In the genomic region with DNA sequence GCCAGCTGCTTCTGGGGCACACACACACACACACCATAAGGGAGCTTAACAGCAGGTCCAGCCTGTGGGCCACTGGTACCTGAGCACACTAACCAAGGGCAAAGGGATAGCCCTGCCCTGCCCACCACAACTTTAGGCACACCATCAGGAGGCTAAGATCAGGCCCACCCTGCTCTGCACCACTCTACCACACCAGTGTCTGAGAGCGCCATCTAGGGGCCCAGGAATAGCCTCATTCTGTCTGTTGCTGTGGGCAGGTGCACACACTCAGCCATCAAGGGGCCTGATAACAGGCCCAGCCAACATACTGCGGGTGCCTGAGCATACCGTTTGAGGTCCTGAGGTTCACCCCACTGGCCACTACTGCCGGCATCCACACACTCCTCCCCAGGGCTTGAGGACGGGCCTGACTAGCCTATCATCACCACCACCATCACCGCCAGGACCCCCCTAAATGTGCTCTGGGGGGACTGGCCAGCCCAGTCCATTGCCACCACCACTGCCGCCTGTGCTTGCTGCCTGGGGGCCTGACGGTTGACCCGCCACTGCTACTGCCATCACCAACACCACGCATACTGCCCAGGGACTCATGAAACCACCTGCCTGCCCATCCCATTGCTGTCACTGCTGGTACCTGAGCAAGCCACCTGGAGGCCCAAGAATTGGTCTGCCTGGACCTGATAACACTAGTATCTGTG, we compare ENCODE assay signal across 8 cellular contexts. TPM values are rescaled to one million over a fixed set of nuclear protein-coding genes. Genes with fewer than 3 reads are reported as not detected.
A peak's percentile ranks its signal among the peaks of the same experiment; 100 is the strongest.
DNase-seq lines count a peak whose midpoint lies in the region; ATAC-seq, FAIRE-seq and TF ChIP-seq lines count a peak whose summit lies in the region.

No MANE protein-coding gene starts in this region.

- H3K4me3 ChIP-seq in A549 (no peak overlapping the region), astrocyte of the spinal cord (ENCODE audit: low read depth, low read length) (no peak overlapping the region), dorsolateral prefrontal cortex (no peak overlapping the region)

- peak; percentile 83 to 94 for ATAC-seq in A549
- ATAC-seq in GM18505 (IDR thresholded peaks at IDR 0.05; ENCODE audit: unreplicated experiment), result peak; percentile 58
- ATAC-seq in SK-N-SH treated with all-trans-retinoic acid at 6 μM for 48 hours, result peak; percentile 83
- ATAC-seq in natural killer cell, result peak; percentile 57 to 71 (median 58)
- ATAC-seq in HG03520 (IDR thresholded peaks at IDR 0.05; ENCODE audit: unreplicated experiment), result no peak

- no peak for FAIRE-seq in A549 (lab: Jason Lieb, UNC)

- no peak for TF ChIP-seq EP300 in A549 (IDR thresholded peaks at IDR 0.05)

- POLR2A ChIA-PET in A549 (lab: Yijun Ruan, JAX), result no interaction called here

- H3K4me2 ChIP-seq in A549, result no peak overlapping the region

- TF ChIP-seq POLR2A in A549 (IDR thresholded peaks at IDR 0.05; ENCODE audit: low read length) (no peak), GM18505 (IDR thresholded peaks at IDR 0.05; ENCODE audit: borderline replicate concordance, extremely low read depth, insufficient read depth, insufficient read length) (no peak)

- peak; percentile 10 to 18 for DNase-seq in A549 (ENCODE audit: low read depth in 1 of 2, low spot score in 1 of 2)
- no peak for DNase-seq in astrocyte of the spinal cord (ENCODE audit: low read depth, low spot score)
- DNase-seq in natural killer cell, result peak; percentile 23
- no peak for DNase-seq in nucleus accumbens (lab: John Stamatoyannopoulos, UW)
- no peak for DNase-seq in dorsolateral prefrontal cortex

- CTCF ChIA-PET in A549 (lab: Yijun Ruan, JAX), result interaction anchor here (0.7 to 1.7 kb wide), 3 partner anchors 10 to 95 kb away, joined by 3 to 7 read pairs (median 4); no protein-coding TSS in a partner anchor

- TF ChIP-seq RAD21 in A549 (conservative IDR thresholded peaks at IDR 0.05 in 1 of 2, IDR thresholded peaks at IDR 0.05 in 1 of 2), result peak; percentile 31 to 39; a peak in 4 of 5 replicates

- 75% methylated on average over 8 of the region's 10 CpGs for WGBS in A549 (ENCODE audit: missing lambda C conversion rate)

- in situ Hi-C loops in astrocyte of the spinal cord (cut with HindIII; ENCODE audit: low sequenced_read_pairs), result no loop called here

- no peaks in the 10 kb centered on the region for H3K9me3 ChIP-seq in A549

- no peaks in the 10 kb centered on the region for H3K27me3 Mint-ChIP-seq in natural killer cell (ENCODE audit: low read depth in 2 of 2)

- H3K27ac ChIP-seq in A549 (no peak overlapping the region), dorsolateral prefrontal cortex (no peak overlapping the region)

- no peak overlapping the region for H3K27ac Mint-ChIP-seq in natural killer cell

- peaks cover 6% of the 10 kb centered on the region for H3K36me3 Mint-ChIP-seq in natural killer cell

- 0 out of 3 replicates have a peak, but pooled peaks cover 3% of the 10 kb centered on the region for H3K4me1 ChIP-seq in A549

- H3K9me3 Mint-ChIP-seq in natural killer cell, result no peaks in the 10 kb centered on the region

- H3K27me3 ChIP-seq in dorsolateral prefrontal cortex, result no peaks in the 10 kb centered on the region

- peaks cover 18 to 34% of the 10 kb centered on the region in 2 donors for H3K4me1 Mint-ChIP-seq in natural killer cell

- TF ChIP-seq CTCF in A549 (IDR thresholded peaks at IDR 0.05), result peak; percentile 41; the same call in 2 of the 3 replicates
- peak; percentile 34 for TF ChIP-seq CTCF in astrocyte of the spinal cord (IDR thresholded peaks at IDR 0.05; ENCODE audit: low read depth, low read length)
- TF ChIP-seq CTCF in natural killer cell (IDR thresholded peaks at IDR 0.05), result peak; percentile 37
- no peak for TF ChIP-seq CTCF in dorsolateral prefrontal cortex (IDR thresholded peaks at IDR 0.05 in 54 of 56, conservative IDR thresholded peaks at IDR 0.05 in 2 of 56; ENCODE audit: low read depth in 1 of 56, partially characterized antibody in 56 of 56)

- intact Hi-C loops in natural killer cell (cut with micrococcal nuclease), result no loop called here
- intact Hi-C loops in dorsolateral prefrontal cortex (cut with DNase I), result no loop called here

- no peak overlapping the region for H3K4me3 Mint-ChIP-seq in natural killer cell

TF ChIP-seq in A549, 52 proteins besides CTCF, POLR2A, EP300 and RAD21:
- no peak for TF ChIP-seq ESRRA (IDR thresholded peaks at IDR 0.05; ENCODE audit: borderline replicate concordance, low read length)
- TF ChIP-seq SMC3 (IDR thresholded peaks at IDR 0.05), result 0 out of 3 replicates have a peak, but pooled peaks have one; percentile 21
- TF ChIP-seq POLR2AphosphoS2 (conservative IDR thresholded peaks at IDR 0.05; ENCODE audit: low read length), result no peak
- no peak for TF ChIP-seq HOXA7 (CRISPR knock-in tag; IDR thresholded peaks at IDR 0.05)

TF ChIP-seq in SK-N-SH treated with all-trans-retinoic acid at 6 μM for 48 hours, 23 proteins besides CTCF, POLR2A, EP300 and RAD21:
- TF ChIP-seq ZC3H10 (CRISPR knock-in tag; IDR thresholded peaks at IDR 0.05) (no peak), CSDC2 (CRISPR knock-in tag; IDR thresholded peaks at IDR 0.05) (no peak), ARNTL (CRISPR knock-in tag; IDR thresholded peaks at IDR 0.05; ENCODE audit: borderline replicate concordance, low read depth) (no peak), BACH2 (CRISPR knock-in tag; IDR thresholded peaks at IDR 0.05; ENCODE audit: borderline replicate concordance) (no peak), ZNF70 (CRISPR knock-in tag; IDR thresholded peaks at IDR 0.05) (no peak), ISL1 (CRISPR knock-in tag; IDR thresholded peaks at IDR 0.05) (no peak), GLIS3 (CRISPR knock-in tag; IDR thresholded peaks at IDR 0.05) (no peak), ZNF565 (CRISPR knock-in tag; conservative IDR thresholded peaks at IDR 0.05; ENCODE audit: low read depth) (no peak), ZFP30 (CRISPR knock-in tag; IDR thresholded peaks at IDR 0.05) (no peak), ESRRG (CRISPR knock-in tag; IDR thresholded peaks at IDR 0.05) (no peak), PPARA (CRISPR knock-in tag; IDR thresholded peaks at IDR 0.05; ENCODE audit: borderline replicate concordance) (no peak), SNAI2 (CRISPR knock-in tag; IDR thresholded peaks at IDR 0.05) (no peak)
- TF ChIP-seq, protein P1, sequence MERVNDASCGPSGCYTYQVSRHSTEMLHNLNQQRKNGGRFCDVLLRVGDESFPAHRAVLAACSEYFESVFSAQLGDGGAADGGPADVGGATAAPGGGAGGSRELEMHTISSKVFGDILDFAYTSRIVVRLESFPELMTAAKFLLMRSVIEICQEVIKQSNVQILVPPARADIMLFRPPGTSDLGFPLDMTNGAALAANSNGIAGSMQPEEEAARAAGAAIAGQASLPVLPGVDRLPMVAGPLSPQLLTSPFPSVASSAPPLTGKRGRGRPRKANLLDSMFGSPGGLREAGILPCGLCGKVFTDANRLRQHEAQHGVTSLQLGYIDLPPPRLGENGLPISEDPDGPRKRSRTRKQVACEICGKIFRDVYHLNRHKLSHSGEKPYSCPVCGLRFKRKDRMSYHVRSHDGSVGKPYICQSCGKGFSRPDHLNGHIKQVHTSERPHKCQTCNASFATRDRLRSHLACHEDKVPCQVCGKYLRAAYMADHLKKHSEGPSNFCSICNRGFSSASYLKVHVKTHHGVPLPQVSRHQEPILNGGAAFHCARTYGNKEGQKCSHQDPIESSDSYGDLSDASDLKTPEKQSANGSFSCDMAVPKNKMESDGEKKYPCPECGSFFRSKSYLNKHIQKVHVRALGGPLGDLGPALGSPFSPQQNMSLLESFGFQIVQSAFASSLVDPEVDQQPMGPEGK (CRISPR knock-in tag; IDR thresholded peaks at IDR 0.05; ENCODE audit: borderline replicate concordance), result no peak
- TF ChIP-seq, protein P2, sequence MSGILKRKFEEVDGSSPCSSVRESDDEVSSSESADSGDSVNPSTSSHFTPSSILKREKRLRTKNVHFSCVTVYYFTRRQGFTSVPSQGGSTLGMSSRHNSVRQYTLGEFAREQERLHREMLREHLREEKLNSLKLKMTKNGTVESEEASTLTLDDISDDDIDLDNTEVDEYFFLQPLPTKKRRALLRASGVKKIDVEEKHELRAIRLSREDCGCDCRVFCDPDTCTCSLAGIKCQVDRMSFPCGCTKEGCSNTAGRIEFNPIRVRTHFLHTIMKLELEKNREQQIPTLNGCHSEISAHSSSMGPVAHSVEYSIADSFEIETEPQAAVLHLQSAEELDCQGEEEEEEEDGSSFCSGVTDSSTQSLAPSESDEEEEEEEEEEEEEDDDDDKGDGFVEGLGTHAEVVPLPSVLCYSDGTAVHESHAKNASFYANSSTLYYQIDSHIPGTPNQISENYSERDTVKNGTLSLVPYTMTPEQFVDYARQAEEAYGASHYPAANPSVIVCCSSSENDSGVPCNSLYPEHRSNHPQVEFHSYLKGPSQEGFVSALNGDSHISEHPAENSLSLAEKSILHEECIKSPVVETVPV (CRISPR knock-in tag; IDR thresholded peaks at IDR 0.05), result no peak

RNA-seq across cellular contexts. Expression of a gene that starts 31.3 kb away (rescaled TPM):
- polyA plus RNA-seq in A549 (2011; rRNA removed) (47.9 and 56.9 TPM in 2 replicates), A549 (2017; fragmentation: RNase III; extraction: RNeasy Plus Mini Kit Qiagen cat#74134 plus additional on column Dnase treatment) (44.0 to 45.6 TPM (median 44.9 TPM) in 3 replicates)
- 36.4 and 39.2 TPM in 2 replicates for polyA plus RNA-seq in A549 (2012; cell fraction: cytosol; rRNA removed)
- polyA plus RNA-seq in A549 (2012; cell fraction: nucleus; rRNA removed), result 15.9 and 25.5 TPM in 2 replicates
- 11.1 and 15.3 TPM in 2 replicates for polyA minus RNA-seq in A549 (2011; rRNA and poly(A)+ RNA removed)
- total RNA-seq in natural killer cell (10 to 100 TPM; 17.0 to 23.8 (median 23.4) TPM), dorsolateral prefrontal cortex (10 to 100 TPM; 33.9 to 65.0 (median 45.3) TPM)

RNA-seq across cellular contexts. Expression of a gene that starts 31.4 kb away (rescaled TPM):
- polyA plus RNA-seq in A549 (2011; rRNA removed), result 20.3 and 22.6 TPM in 2 replicates
- 5.2 and 5.8 TPM in 2 replicates for polyA plus RNA-seq in A549 (2012; cell fraction: cytosol; rRNA removed)
- polyA plus RNA-seq in A549 (2012; cell fraction: nucleus; rRNA removed), result 2.4 and 3.5 TPM in 2 replicates
- polyA plus RNA-seq in A549 (2017; fragmentation: RNase III; extraction: RNeasy Plus Mini Kit Qiagen cat#74134 plus additional on column Dnase treatment), result 10.3 to 11.4 TPM (median 11.1 TPM) in 3 replicates
- 5.5 and 8.1 TPM in 2 replicates for polyA minus RNA-seq in A549 (2011; rRNA and poly(A)+ RNA removed)
- 10 to 100 TPM; 11.6 to 14.6 (median 13.4) TPM for total RNA-seq in natural killer cell
- 10 to 100 TPM; 17.4 to 66.3 (median 32.1) TPM for total RNA-seq in dorsolateral prefrontal cortex

Comparison
In these comparisons a context has a peak if more than half of its experiments do, and no peak if none do; other contexts are left out.
1. DNase-seq: peak in A549 (2 of 2) and natural killer cell (single experiment); none in astrocyte of the spinal cord (single experiment), nucleus accumbens (0 of 56) and dorsolateral prefrontal cortex (0 of 10).
2. CTCF ChIP-seq: peak in A549 (single experiment), astrocyte of the spinal cord (single experiment) and natural killer cell (single experiment); none in dorsolateral prefrontal cortex (0 of 56).